Comparison of ENCODE assay signal across 8 cellular contexts in the genomic region with DNA sequence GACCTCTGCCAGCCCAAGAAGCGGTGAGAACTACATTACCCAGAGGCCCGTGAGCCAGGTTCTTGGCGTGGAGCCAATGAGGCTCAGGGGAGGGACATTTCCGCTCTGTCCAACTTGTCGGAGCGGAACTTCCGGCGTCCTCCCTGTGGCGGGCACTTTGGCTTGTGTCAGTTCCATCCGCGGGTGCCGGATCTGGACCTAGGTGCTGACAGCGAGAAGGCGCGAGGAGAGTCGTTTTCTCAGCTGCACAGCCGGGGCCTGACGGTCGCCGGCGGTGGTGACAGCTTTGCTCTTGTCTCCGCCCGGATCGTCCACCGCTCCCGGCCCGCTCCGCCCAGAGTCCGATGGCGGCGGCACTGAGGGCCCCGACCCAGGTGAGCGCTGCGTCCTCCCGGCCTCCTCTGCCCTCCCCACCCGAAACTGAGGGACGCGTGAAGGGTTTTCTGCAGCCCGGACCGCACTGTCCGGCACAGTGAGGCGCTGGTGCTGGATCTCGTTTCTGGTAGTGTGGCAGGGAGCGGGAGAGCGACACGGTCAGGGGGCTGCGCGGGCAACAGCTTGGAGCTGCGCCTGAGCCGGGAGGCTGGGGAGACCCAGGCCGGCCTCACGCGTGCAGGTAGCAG. TPM values are rescaled to one million over a fixed set of nuclear protein-coding genes. Genes with fewer than 3 reads are reported as not detected.
DNase-seq lines count a peak whose midpoint lies in the region; ATAC-seq and TF ChIP-seq lines count a peak whose summit lies in the region.

A gene (plus strand): TSS at position 125 of the 623 bp plus-strand sequence. CDS start 4,461 bp downstream, outside the sequence.

- no peaks in the 10 kb centered on the region for H3K9me3 ChIP-seq in colonic mucosa

- H3K4me3 ChIP-seq in colonic mucosa = peak within 1 kb of the TSS; percentile 98

- peaks cover 5% of the 10 kb centered on the region for H3K4me1 ChIP-seq in colonic mucosa

- peak; percentile 55 for TF ChIP-seq POLR2A in GM18951 (IDR thresholded peaks at IDR 0.05; ENCODE audit: extremely low read depth, insufficient read depth, insufficient read length)

- H3K4me1 Mint-ChIP-seq in activated CD4-positive, alpha-beta T cell treated with anti-CD3 and anti-CD28 coated beads for 36 hours = peaks cover 12% of the 10 kb centered on the region

- intact Hi-C loops in activated CD4-positive, alpha-beta T cell treated with anti-CD3 and anti-CD28 coated beads for 36 hours (cut with DNase I, micrococcal nuclease) = loop anchor here (1.0 kb wide), 8 partner anchors 14 to 189 kb away; a partner anchor contains a TSS
- intact Hi-C loops in colonic mucosa (cut with DNase I) = no loop called here

- CTCF ChIA-PET in activated CD4-positive, alpha-beta T cell treated with anti-CD3 and anti-CD28 coated beads for 36 hours (lab: Charles Lee) = no interaction called here

- in situ Hi-C loops in GM18951 (cut with MboI; ENCODE audit: low sequenced_read_pairs, unreplicated experiment) = no loop called here

- H3K27ac ChIP-seq in colonic mucosa = no peak within 1 kb of the TSS

- no peaks in the 10 kb centered on the region for H3K27me3 Mint-ChIP-seq in activated CD4-positive, alpha-beta T cell treated with anti-CD3 and anti-CD28 coated beads for 36 hours

- DNase-seq in AG08396 (ENCODE audit: low spot score) = peak; percentile 93
- peak; percentile 92 to 96 for DNase-seq in NCI-H446 (lab: John Stamatoyannopoulos, UW)
- peak; percentile 95 for DNase-seq in activated CD4-positive, alpha-beta T cell treated with anti-CD3 and anti-CD28 coated beads for 36 hours
- DNase-seq in colonic mucosa = peak; percentile 95
- DNase-seq in kidney tubule cell (ENCODE audit: low spot score) = peak; percentile 93
- peak; percentile 59 to 75 for DNase-seq in stimulated activated CD4-positive, alpha-beta T cell treated with anti-CD3 and anti-CD28 coated beads, Interleukin-1b, Interleukin-23, amount 100 ng/mL, for 1 hour (ENCODE audit: low read depth in 2 of 2)

- POLR2A ChIA-PET in activated CD4-positive, alpha-beta T cell treated with anti-CD3 and anti-CD28 coated beads for 36 hours (lab: Charles Lee) = interaction anchor here (0.5 kb wide), 1 partner anchor 253 kb away, joined by 3 read pairs; no protein-coding TSS in a partner anchor

- peak within 1 kb of the TSS; percentile 81 for H3K4me3 Mint-ChIP-seq in activated CD4-positive, alpha-beta T cell treated with anti-CD3 and anti-CD28 coated beads for 36 hours

- no peaks in the 10 kb centered on the region for H3K27me3 ChIP-seq in colonic mucosa

- ATAC-seq in HG03280 (IDR thresholded peaks at IDR 0.05; ENCODE audit: unreplicated experiment) = peak; percentile 95
- peak; percentile 98 for ATAC-seq in activated CD4-positive, alpha-beta T cell treated with anti-CD3 and anti-CD28 coated beads for 36 hours

- H3K36me3 ChIP-seq in colonic mucosa = no peaks in the 10 kb centered on the region

- H3K36me3 Mint-ChIP-seq in activated CD4-positive, alpha-beta T cell treated with anti-CD3 and anti-CD28 coated beads for 36 hours (ENCODE audit: low read depth) = peaks cover 41% of the 10 kb centered on the region

- H3K9ac ChIP-seq in colonic mucosa (ENCODE audit: low read depth in 2 of 2, low read length in 2 of 2) = peak within 1 kb of the TSS; percentile 40 to 62

- H3K9me3 Mint-ChIP-seq in activated CD4-positive, alpha-beta T cell treated with anti-CD3 and anti-CD28 coated beads for 36 hours (ENCODE audit: low read depth) = peaks cover 40% of the 10 kb centered on the region

- no peak for TF ChIP-seq CTCF in colonic mucosa (IDR thresholded peaks at IDR 0.05)

- H3K27ac Mint-ChIP-seq in activated CD4-positive, alpha-beta T cell treated with anti-CD3 and anti-CD28 coated beads for 36 hours = peak within 1 kb of the TSS; percentile 79

RNA-seq across cellular contexts. Expression of the gene that starts here (rescaled TPM):
- 1 to 10 TPM; 7.1 to 7.2 TPM for total RNA-seq in activated CD4-positive, alpha-beta T cell treated with anti-CD3 and anti-CD28 coated beads for 36 hours
- 1 to 10 TPM; 1.2 to 4.1 TPM for total RNA-seq in colonic mucosa
